ENCODE assay signal across 8 cellular contexts in genomic region chr1:12230549-12231275, GRCh38. TPM values are rescaled to one million over a fixed set of nuclear protein-coding genes. Genes with fewer than 3 reads are reported as not detected.
DNase-seq lines count a peak whose midpoint lies in the region; TF ChIP-seq lines count a peak whose summit lies in the region.

No MANE protein-coding gene starts in this region.

- H3K27ac Mint-ChIP-seq in Calu3 (ENCODE audit: unreplicated experiment) (no peak overlapping the region), endothelial cell (ENCODE audit: unreplicated experiment) (no peak overlapping the region)

- intact Hi-C loops in Calu3 (cut with micrococcal nuclease; ENCODE audit: unreplicated experiment), result no loop called here

- H3K4me1 ChIP-seq in HAP-1 (peaks cover 3% of the 10 kb centered on the region), urinary bladder (ENCODE audit: insufficient read depth) (peaks cover 3% of the 10 kb centered on the region)

- CTCF ChIA-PET in Calu3 (lab: Charles Lee), result no interaction called here

- no peaks in the 10 kb centered on the region for H3K4me1 Mint-ChIP-seq in Calu3 (ENCODE audit: low read depth, unreplicated experiment)
- H3K4me1 Mint-ChIP-seq in endothelial cell (ENCODE audit: unreplicated experiment), result peaks cover 7% of the 10 kb centered on the region

- H3K9me3 Mint-ChIP-seq in Calu3 (ENCODE audit: low read depth, unreplicated experiment) (no peaks in the 10 kb centered on the region), endothelial cell (ENCODE audit: unreplicated experiment) (no peaks in the 10 kb centered on the region)

- H3K4me3 ChIP-seq in HAP-1 (peak overlapping the region; percentile 85), urinary bladder (ENCODE audit: low read depth, low read length) (peak overlapping the region; percentile 98)

- BruUV-seq in Calu3 (replicated peaks; lab: Mats Ljungman, UMichigan), result no TSS peak

- peak overlapping the region; percentile 78 for H3K4me3 Mint-ChIP-seq in Calu3 (ENCODE audit: low read depth, unreplicated experiment)
- H3K4me3 Mint-ChIP-seq in endothelial cell (ENCODE audit: unreplicated experiment), result peak overlapping the region; percentile 92

- peak; percentile 19 for DNase-seq in Calu3
- DNase-seq in HAP-1 (ENCODE audit: low spot score in 2 of 2), result peak in 1 of 2 experiments; percentile 35
- peak; percentile 39 for DNase-seq in SW480 (ENCODE audit: low spot score)
- DNase-seq in endothelial cell (ENCODE audit: low spot score), result peak; percentile 47
- peak; percentile 25 for DNase-seq in midbrain (lab: John Stamatoyannopoulos, UW)
- no peak for DNase-seq in stimulated activated naive CD4-positive, alpha-beta T cell treated with Interleukin-2 at 50 U/mL for 16 hours (lab: John Stamatoyannopoulos, UW)
- no peak for DNase-seq in activated CD4-positive, alpha-beta T cell treated with anti-CD3 and anti-CD28 coated beads, Interleukin-2, amount 50 U/mL, for 1 hour

- H3K36me3 ChIP-seq in HAP-1 (replicated peaks) (peaks cover 15% of the 10 kb centered on the region), urinary bladder (ENCODE audit: insufficient read depth) (no peaks in the 10 kb centered on the region)

- no peak for TF ChIP-seq CTCF in Calu3 (IDR thresholded peaks at IDR 0.05; ENCODE audit: unreplicated experiment)
- TF ChIP-seq CTCF in endothelial cell (IDR thresholded peaks at IDR 0.05; ENCODE audit: unreplicated experiment), result no peak

- 1% methylated on average over 36 of the region's 36 CpGs for WGBS in urinary bladder

- H3K27me3 Mint-ChIP-seq in Calu3 (ENCODE audit: unreplicated experiment) (peaks cover 12% of the 10 kb centered on the region), endothelial cell (ENCODE audit: unreplicated experiment) (peaks cover 1% of the 10 kb centered on the region)

- H3K27ac ChIP-seq in urinary bladder (ENCODE audit: low read depth), result peak overlapping the region; percentile 85

- no peaks in the 10 kb centered on the region for H3K27me3 ChIP-seq in HAP-1 (ENCODE audit: low read depth)

- H3K36me3 Mint-ChIP-seq in Calu3 (ENCODE audit: insufficient read depth, unreplicated experiment), result peaks cover 11% of the 10 kb centered on the region
- peaks cover 4% of the 10 kb centered on the region for H3K36me3 Mint-ChIP-seq in endothelial cell (ENCODE audit: low read depth, unreplicated experiment)

- H3K9me3 ChIP-seq in HAP-1, result no peaks in the 10 kb centered on the region

- in situ Hi-C loops in HAP-1 (cut with MboI; ENCODE audit: low sequenced_read_pairs), result no loop called here

RNA-seq across cellular contexts. Expression of gene VPS13D, which starts 0.9 kb away (rescaled TPM):
- total RNA-seq in Calu3 (2022), result 30.6 and 33.1 TPM in 2 replicates
- 37.8 TPM for total RNA-seq in endothelial cell (ENCODE audit: unreplicated experiment)
- 59.4 TPM for total RNA-seq in urinary bladder
- polyA plus RNA-seq in urinary bladder, result 27.2 TPM

Comparison
In these comparisons a context has a peak if more than half of its experiments do, and no peak if none do; other contexts are left out.
1. DNase-seq: peak in Calu3 (single experiment), SW480 (single experiment), endothelial cell (single experiment) and midbrain (single experiment); none in stimulated activated naive CD4-positive, alpha-beta T cell treated with Interleukin-2 at 50 U/mL for 16 hours (single experiment) and activated CD4-positive, alpha-beta T cell treated with anti-CD3 and anti-CD28 coated beads, Interleukin-2, amount 50 U/mL, for 1 hour (single experiment).